In genomic region chr2:236581546-236581945, GRCh38 we compare ENCODE assay signal across 20 cellular contexts. TPM values are rescaled to one million over a fixed set of nuclear protein-coding genes. Genes with fewer than 3 reads are reported as not detected.
A peak's percentile ranks its signal among the peaks of the same experiment; 100 is the strongest.
DNase-seq lines count a peak whose midpoint lies in the region; ATAC-seq and TF ChIP-seq lines count a peak whose summit lies in the region.
"Had no signal": no experiment of that assay in that cellular context is flagged by ENCODE, and none has a peak within 500 bp of the region (broad histone marks: within the 10 kb centered on the region; RNA-seq: fewer than 3 reads in every experiment).

No MANE protein-coding gene starts in this region.

- peak overlapping the region; percentile 11 for H3K4ac ChIP-seq in trophoblast cell (ENCODE audit: low read depth, low read length)

- no peak overlapping the region for H2AK5ac ChIP-seq in trophoblast cell (ENCODE audit: low read length)

- no peak overlapping the region for H3K23ac ChIP-seq in trophoblast cell (ENCODE audit: low read length)

- peak overlapping the region; percentile 5 for H3K9ac ChIP-seq in neural cell (ENCODE audit: low read length)
- H3K9ac ChIP-seq in trophoblast cell (ENCODE audit: low read length), result no peak overlapping the region

- peak overlapping the region; percentile 10 for H3K18ac ChIP-seq in trophoblast cell (ENCODE audit: low read length)

- H3K79me2 ChIP-seq in neural cell (replicated peaks; ENCODE audit: insufficient read depth, low read length), result peaks cover 17% of the 10 kb centered on the region
- peaks cover 27% of the 10 kb centered on the region for H3K79me2 ChIP-seq in trophoblast cell (ENCODE audit: control insufficient read depth, insufficient read depth, low read length, poor library complexity)

- H3K4me3 ChIP-seq in body of pancreas, result no peak overlapping the region
- no peak overlapping the region for H3K4me3 ChIP-seq in neural cell (ENCODE audit: low read length)
- no peak overlapping the region for H3K4me3 ChIP-seq in trophoblast cell (ENCODE audit: low read depth, low read length)
- H3K4me3 ChIP-seq: GM12878, HAP-1 had no signal

- peaks cover 5 to 13% of the 10 kb centered on the region in 2 donors for H3K36me3 ChIP-seq in body of pancreas (replicated peaks in 1 of 2; ENCODE audit: insufficient read depth in 1 of 2, low read depth in 2 of 2)
- no peaks in the 10 kb centered on the region for H3K36me3 ChIP-seq in neural cell (ENCODE audit: insufficient read depth, low read length)
- peaks cover 40 to 49% of the 10 kb centered on the region in 2 experiments for H3K36me3 ChIP-seq in trophoblast cell (ENCODE audit: control insufficient read depth in 1 of 2, insufficient read depth in 2 of 2, low read length in 2 of 2)
- H3K36me3 ChIP-seq: BE2C, HAP-1 had no signal

- WGBS in body of pancreas, 2 donors, result 27 to 39% methylated on average over 7 of the region's 7 CpGs
- WGBS in trophoblast cell (ENCODE audit: extremely low coverage, insufficient coverage, insufficient read length), result no CpG with 5 or more reads among the region's 7 CpGs

- no peak overlapping the region for H4K12ac ChIP-seq in trophoblast cell (ENCODE audit: low read depth, low read length)

- peak; percentile 32 for TF ChIP-seq EP300 in neural cell (conservative IDR thresholded peaks at IDR 0.05; ENCODE audit: poor library complexity, severe bottlenecking)

- H3K27ac Mint-ChIP-seq in CD14-positive monocyte, result no peak overlapping the region

- H3K27me3 Mint-ChIP-seq in CD14-positive monocyte (ENCODE audit: low read depth in 3 of 3), result no peaks in the 10 kb centered on the region
- H3K27me3 Mint-ChIP-seq: CD4-positive, alpha-beta memory T cell had no signal

- no peaks in the 10 kb centered on the region for H3K9me2 ChIP-seq in neural cell (ENCODE audit: insufficient read depth, low read length)

- H3K27ac ChIP-seq in body of pancreas, result peak overlapping the region in 3 of 4 donors; percentile 53 to 93 (median 84)
- H3K27ac ChIP-seq in neural cell (ENCODE audit: low read length), result no peak overlapping the region
- H3K27ac ChIP-seq in trophoblast cell (ENCODE audit: low read depth, low read length), result no peak overlapping the region
- H3K27ac ChIP-seq: HL-60 had no signal

- TF ChIP-seq CTCF in body of pancreas (IDR thresholded peaks at IDR 0.05) (no peak), neural cell (IDR thresholded peaks at IDR 0.05; ENCODE audit: poor library complexity, severe bottlenecking) (no peak), CD14-positive monocyte (IDR thresholded peaks at IDR 0.05) (no peak)

- no peak overlapping the region for H2BK120ac ChIP-seq in trophoblast cell (ENCODE audit: insufficient read depth, low read length, poor library complexity)

- H3K36me3 Mint-ChIP-seq in CD14-positive monocyte, result peaks cover 24 to 25% of the 10 kb centered on the region in 2 donors

- H2AFZ ChIP-seq in neural cell (ENCODE audit: low read depth, low read length) (no peak overlapping the region), trophoblast cell (ENCODE audit: insufficient read depth, low read length, poor library complexity) (no peak overlapping the region)

- DNase-seq in body of pancreas (peak in 2 of 4 donors; percentile 45 to 56), trophoblast cell (no peak), HCEC 1CT (no peak), CD14-positive monocyte (ENCODE audit: low spot score) (no peak), COLO829 (ENCODE audit: low spot score) (no peak), NCI-H1048 (lab: John Stamatoyannopoulos, UW) (no peak)
- DNase-seq: ACHN; BE2C; C1 segment of cervical spinal cord; CD4-positive, alpha-beta memory T cell; DMS 273 treated with DMSO at 0.1 percent for 48 hours; DMS53; DND-41; EL had no signal

- no peak overlapping the region for H4K91ac ChIP-seq in trophoblast cell (ENCODE audit: low read depth, low read length)

- H4K8ac ChIP-seq in trophoblast cell (ENCODE audit: low read depth, low read length), result no peak overlapping the region

- no peak for TF ChIP-seq POLR2A in body of pancreas (IDR thresholded peaks at IDR 0.05)

- no peaks in the 10 kb centered on the region for H4K20me1 ChIP-seq in neural cell (ENCODE audit: insufficient read depth)

- no peaks in the 10 kb centered on the region for H3K4me1 Mint-ChIP-seq in CD14-positive monocyte

- no peak overlapping the region for H2BK12ac ChIP-seq in trophoblast cell (ENCODE audit: low read length)

- H2BK5ac ChIP-seq in trophoblast cell (ENCODE audit: low read depth, low read length, poor library complexity), result no peak overlapping the region

- intact Hi-C loops in body of pancreas (cut with DNase I) (no loop called here), CD14-positive monocyte (cut with micrococcal nuclease) (no loop called here)

- no peaks in the 10 kb centered on the region for H3K27me3 ChIP-seq in body of pancreas
- no peaks in the 10 kb centered on the region for H3K27me3 ChIP-seq in neural cell (ENCODE audit: insufficient read depth, low read depth, low read length)
- no peaks in the 10 kb centered on the region for H3K27me3 ChIP-seq in trophoblast cell (ENCODE audit: insufficient read depth, low read length)

- H3K4me2 ChIP-seq in neural cell (ENCODE audit: low read length) (no peak overlapping the region), trophoblast cell (ENCODE audit: low read length) (no peak overlapping the region)

- H3K9me3 Mint-ChIP-seq in CD14-positive monocyte, result peaks cover 0 to 7% (median 0%) of the 10 kb centered on the region in 7 donors

- no peak overlapping the region for H3K4me3 Mint-ChIP-seq in CD14-positive monocyte
- H3K4me3 Mint-ChIP-seq: CD4-positive, alpha-beta memory T cell had no signal

- no peak for TF ChIP-seq RAD21 in neural cell (conservative IDR thresholded peaks at IDR 0.05)

- peaks cover 51% of the 10 kb centered on the region for H3K4me1 ChIP-seq in body of pancreas
- H3K4me1 ChIP-seq in trophoblast cell (ENCODE audit: control insufficient read depth in 1 of 2, insufficient read depth in 2 of 2, low read length in 2 of 2), result peaks cover 57 to 60% of the 10 kb centered on the region in 2 experiments
- H3K4me1 ChIP-seq: BE2C, HAP-1 had no signal

- no peaks in the 10 kb centered on the region for H3F3A ChIP-seq in neural cell (ENCODE audit: insufficient read depth, low read length, poor library complexity, severe bottlenecking)

- H3K9me3 ChIP-seq in body of pancreas (no peaks in the 10 kb centered on the region), neural cell (ENCODE audit: low read length) (no peaks in the 10 kb centered on the region), trophoblast cell (ENCODE audit: insufficient read depth, low read depth, low read length) (peaks cover 6% of the 10 kb centered on the region)
- H3K9me3 ChIP-seq: BE2C, HAP-1 had no signal

- peaks cover 42% of the 10 kb centered on the region for H3K79me1 ChIP-seq in trophoblast cell (ENCODE audit: low read length)

- no peak overlapping the region for H3K14ac ChIP-seq in trophoblast cell (ENCODE audit: low read length)

- ATAC-seq in body of pancreas, result no peak
- ATAC-seq: GM12878 had no signal

TF ChIP-seq in neural cell, 6 proteins besides CTCF, POLR2A, EP300 and RAD21:
- no peak for TF ChIP-seq SMC3 (conservative IDR thresholded peaks at IDR 0.05; ENCODE audit: poor library complexity)
- TF ChIP-seq POLR2AphosphoS5 (IDR thresholded peaks at IDR 0.05), result peak; percentile 20
- no peak for TF ChIP-seq MXI1 (conservative IDR thresholded peaks at IDR 0.05; ENCODE audit: poor library complexity, severe bottlenecking)
- no peak for TF ChIP-seq TAF1 (IDR thresholded peaks at IDR 0.05; ENCODE audit: low read depth)
- no peak for TF ChIP-seq EZH2 (IDR thresholded peaks at IDR 0.05; ENCODE audit: borderline replicate concordance, insufficient read depth, low read length, poor library complexity, severe bottlenecking)
- no peak for TF ChIP-seq REST (IDR thresholded peaks at IDR 0.05; ENCODE audit: borderline replicate concordance)

RNA-seq across cellular contexts. Expression of gene ACKR3, which starts 11.9 kb away (rescaled TPM):
- total RNA-seq in body of pancreas, result 10 to 100 TPM; 10.4 to 18.1 TPM
- polyA plus RNA-seq in neural cell, result 0.74 and 1.7 TPM in 2 replicates
- 1.9 and 2.1 TPM in 2 replicates for polyA minus RNA-seq in neural cell
- 301 and 313 TPM in 2 replicates for polyA plus RNA-seq in trophoblast cell (2013)
- polyA plus RNA-seq in CD14-positive monocyte, result under 1 TPM; 0.41 to 0.79 TPM
- total RNA-seq: G401, HT1080 had no signal

Comparison
In these comparisons a context has a peak if more than half of its experiments do, and no peak if none do; other contexts are left out.
1. H3K27ac ChIP-seq: peak in body of pancreas (3 of 4); none in neural cell (single experiment) and trophoblast cell (single experiment).